Comparison of ENCODE assay signal across 8 cellular contexts in genomic region chr11:108592591-108593213, GRCh38. TPM values are rescaled to one million over a fixed set of nuclear protein-coding genes. Genes with fewer than 3 reads are reported as not detected.
A peak's percentile ranks its signal among the peaks of the same experiment; 100 is the strongest.
DNase-seq lines count a peak whose midpoint lies in the region; ATAC-seq and TF ChIP-seq lines count a peak whose summit lies in the region.

No MANE protein-coding gene starts in this region.

- peak overlapping the region; percentile 98 for H3K27ac Mint-ChIP-seq in MCF 10A (ENCODE audit: low read depth, unreplicated experiment)

- ATAC-seq in HG03064 (IDR thresholded peaks at IDR 0.05; ENCODE audit: low read depth, unreplicated experiment) (peak; percentile 15), left colon (peak; percentile 40)

- peak overlapping the region; percentile 99 for H3K4me3 Mint-ChIP-seq in MCF 10A (ENCODE audit: unreplicated experiment)

- POLR2A ChIA-PET in MCF 10A (lab: Yijun Ruan, JAX) = interaction anchor here (0.7 to 6.6 kb wide), 19 partner anchors 9 to 370 kb away, joined by 3 to 39 read pairs (median 3); partner anchors contain the start of genes ATM, C11orf65, DDX10 and NPAT

- TF ChIP-seq CTCF in MCF 10A (IDR thresholded peaks at IDR 0.05; ENCODE audit: unreplicated experiment) = no peak

- H3K36me3 Mint-ChIP-seq in MCF 10A (ENCODE audit: insufficient read depth, unreplicated experiment) = no peaks in the 10 kb centered on the region

- peaks cover 20% of the 10 kb centered on the region for H3K4me1 Mint-ChIP-seq in MCF 10A (ENCODE audit: insufficient read depth, unreplicated experiment)

- intact Hi-C loops in MCF 10A (cut with micrococcal nuclease) = loop anchor here (1.0 kb wide), 2 partner anchors 14 to 56 kb away; no protein-coding TSS in a partner anchor
- intact Hi-C loops in left colon (cut with DNase I, micrococcal nuclease) = no loop called here

- H3K9me3 Mint-ChIP-seq in MCF 10A (ENCODE audit: unreplicated experiment) = no peaks in the 10 kb centered on the region

- no TSS peak for BruUV-seq in MCF 10A (replicated peaks; lab: Mats Ljungman, UMichigan)

- H3K27me3 Mint-ChIP-seq in MCF 10A (ENCODE audit: insufficient read depth, unreplicated experiment) = no peaks in the 10 kb centered on the region

- peak; percentile 73 for DNase-seq in DMS53 (lab: John Stamatoyannopoulos, UW)
- no peak for DNase-seq in DMS53 treated with DMSO at 0.1 percent for 48 hours (lab: John Stamatoyannopoulos, UW; ENCODE audit: unreplicated experiment)
- DNase-seq in T-helper 1 cell = peak in 4 of 5 donors; percentile 9 to 20 (median 16)
- DNase-seq in MCF 10A (ENCODE audit: unreplicated experiment) = peak; percentile 37
- peak; percentile 35 to 68 for DNase-seq in left colon
- peak; percentile 55 for DNase-seq in stimulated activated CD4-positive, alpha-beta T cell treated with anti-CD3 and anti-CD28 coated beads, Interleukin-4, amount 100 ng/mL, for 1 hour
- no peak for DNase-seq in GDM1 (lab: John Stamatoyannopoulos, UW)

- CTCF ChIA-PET in MCF 10A (lab: Yijun Ruan, JAX) = interaction anchor here (0.6 kb wide), 2 partner anchors 44 to 64 kb away, joined by 3 to 4 read pairs; no protein-coding TSS in a partner anchor

RNA-seq across cellular contexts. Expression of gene EXPH5, which starts 0.9 kb away (rescaled TPM):
- total RNA-seq in MCF 10A (2022) (9.2 and 17.9 TPM in 2 replicates), left colon (10 to 100 TPM; 42.2 to 51.8 TPM)

Comparison
In these comparisons a context has a peak if more than half of its experiments do, and no peak if none do; other contexts are left out.
1. DNase-seq: peak in DMS53 (single experiment), T-helper 1 cell (4 of 5), MCF 10A (single experiment), left colon (2 of 2) and stimulated activated CD4-positive, alpha-beta T cell treated with anti-CD3 and anti-CD28 coated beads, Interleukin-4, amount 100 ng/mL, for 1 hour (single experiment); none in DMS53 treated with DMSO at 0.1 percent for 48 hours (single experiment) and GDM1 (single experiment).